ENCODE assay signal across 8 cellular contexts in the genomic region with DNA sequence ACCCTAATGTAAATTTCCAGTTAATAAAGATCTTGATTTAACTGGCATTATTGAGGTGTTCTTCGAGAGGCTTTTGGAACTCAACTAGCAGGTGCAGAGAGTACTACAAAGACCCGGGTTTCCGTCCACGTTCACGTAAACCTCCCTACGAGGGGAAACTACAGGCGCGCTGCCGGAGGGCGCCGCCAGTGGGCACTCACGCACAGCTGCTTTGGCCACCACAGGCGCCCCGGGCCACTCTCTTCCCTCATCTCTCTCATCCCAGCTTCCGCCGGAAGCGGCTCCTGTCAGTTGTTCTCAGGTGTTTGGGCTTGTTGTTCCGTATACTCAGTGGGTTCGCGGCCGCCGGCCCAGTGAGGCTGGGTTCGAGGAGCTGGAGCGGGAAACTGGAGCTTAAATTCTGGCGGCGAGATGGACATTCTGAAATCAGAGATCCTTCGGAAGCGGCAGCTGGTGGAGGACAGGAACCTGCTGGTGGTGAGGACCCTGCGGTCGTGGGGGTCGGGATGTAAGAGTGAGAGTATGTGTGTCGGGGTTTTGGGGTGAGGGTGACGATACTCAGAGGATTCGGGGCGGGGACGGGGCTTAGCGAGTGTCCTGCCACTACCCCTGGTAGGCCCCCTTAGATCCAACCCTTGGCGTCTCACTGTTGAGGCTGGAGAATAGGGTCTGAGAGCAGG. TPM values are rescaled to one million over a fixed set of nuclear protein-coding genes. Genes with fewer than 3 reads are reported as not detected.
A peak's percentile ranks its signal among the peaks of the same experiment; 100 is the strongest.
DNase-seq lines count a peak whose midpoint lies in the region; ATAC-seq and TF ChIP-seq lines count a peak whose summit lies in the region.

A gene with protein sequence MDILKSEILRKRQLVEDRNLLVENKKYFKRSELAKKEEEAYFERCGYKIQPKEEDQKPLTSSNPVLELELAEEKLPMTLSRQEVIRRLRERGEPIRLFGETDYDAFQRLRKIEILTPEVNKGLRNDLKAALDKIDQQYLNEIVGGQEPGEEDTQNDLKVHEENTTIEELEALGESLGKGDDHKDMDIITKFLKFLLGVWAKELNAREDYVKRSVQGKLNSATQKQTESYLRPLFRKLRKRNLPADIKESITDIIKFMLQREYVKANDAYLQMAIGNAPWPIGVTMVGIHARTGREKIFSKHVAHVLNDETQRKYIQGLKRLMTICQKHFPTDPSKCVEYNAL (plus strand): TSS at position 290 of the 680 bp plus-strand sequence. CDS start 122 bp downstream, at position 412.

- peaks cover 47% of the 10 kb centered on the region for H3K4me1 Mint-ChIP-seq in CD4-positive, alpha-beta T cell (ENCODE audit: low read depth)
- H3K4me1 Mint-ChIP-seq in dendritic cell treated with granulocyte-macrophage colony-stimulating factor and Interleukin-4, amounts not matched to agents 40 ng/mL and 50 ng/mL, for 4 days (ENCODE audit: low read depth) = peaks cover 24% of the 10 kb centered on the region

- H3K9me3 ChIP-seq in CD4-positive, alpha-beta T cell (ENCODE audit: control insufficient read depth, low read length) = no peaks in the 10 kb centered on the region

- peaks cover 26% of the 10 kb centered on the region for H3K36me3 Mint-ChIP-seq in CD4-positive, alpha-beta T cell (ENCODE audit: low read depth)
- peaks cover 14% of the 10 kb centered on the region for H3K36me3 Mint-ChIP-seq in dendritic cell treated with granulocyte-macrophage colony-stimulating factor and Interleukin-4, amounts not matched to agents 40 ng/mL and 50 ng/mL, for 4 days (ENCODE audit: low read depth)

- peak within 1 kb of the TSS; percentile 26 for H3K27ac ChIP-seq in CD4-positive, alpha-beta T cell (ENCODE audit: low read depth, low read length)

- POLR2A ChIA-PET in CD4-positive, alpha-beta T cell (lab: Charles Lee) = interaction anchor here (0.7 to 1.5 kb wide), 10 partner anchors 12 to 1251 kb away, joined by 3 to 7 read pairs (median 3); a partner anchor contains a TSS

- H3K9me3 Mint-ChIP-seq in CD4-positive, alpha-beta T cell = no peaks in the 10 kb centered on the region
- no peaks in the 10 kb centered on the region for H3K9me3 Mint-ChIP-seq in dendritic cell treated with granulocyte-macrophage colony-stimulating factor and Interleukin-4, amounts not matched to agents 40 ng/mL and 50 ng/mL, for 4 days

- peak; percentile 99 for ATAC-seq in CD4-positive, alpha-beta T cell (ENCODE audit: poor library complexity)
- peak; percentile 99 for ATAC-seq in GM19395 (IDR thresholded peaks at IDR 0.05; ENCODE audit: unreplicated experiment)
- peak; percentile 99 for ATAC-seq in HG03565 (IDR thresholded peaks at IDR 0.05; ENCODE audit: unreplicated experiment)
- peak; percentile 100 for ATAC-seq in left lobe of liver

- peak; percentile 94 for TF ChIP-seq CTCF in CD4-positive, alpha-beta T cell (IDR thresholded peaks at IDR 0.05)

- CTCF ChIA-PET in CD4-positive, alpha-beta T cell (lab: Charles Lee) = interaction anchor here (0.6 to 1.9 kb wide), 7 partner anchors 9 to 1511 kb away, joined by 3 to 8 read pairs (median 4); a partner anchor contains a TSS

- H3K27me3 ChIP-seq in CD4-positive, alpha-beta T cell (ENCODE audit: control insufficient read depth, insufficient read depth, low read length) = peaks cover 15% of the 10 kb centered on the region

- DNase-seq in CD4-positive, alpha-beta T cell = peak; percentile 92 to 95 (median 94)
- DNase-seq in NCI-H748 treated with DMSO at 0.1 percent for 48 hours (lab: John Stamatoyannopoulos, UW) (peak; percentile 75), left lobe of liver (ENCODE audit: low spot score) (peak; percentile 93)
- peak; percentile 86 to 89 for DNase-seq in activated CD4-positive, alpha-beta T cell treated with anti-CD3 and anti-CD28 coated beads, Interleukin-2, amount 50 U/mL, for 24 hours (ENCODE audit: low read depth in 1 of 2, low spot score in 1 of 2)
- DNase-seq in stimulated activated CD4-positive, alpha-beta T cell treated with anti-CD3 and anti-CD28 coated beads, Interleukin-2, amount 100 ng/mL, for 4 hours (ENCODE audit: low read depth) = peak; percentile 91

- H3K4me3 Mint-ChIP-seq in CD4-positive, alpha-beta T cell = peak within 1 kb of the TSS; percentile 99
- H3K4me3 Mint-ChIP-seq in dendritic cell treated with granulocyte-macrophage colony-stimulating factor and Interleukin-4, amounts not matched to agents 40 ng/mL and 50 ng/mL, for 4 days = peak within 1 kb of the TSS; percentile 98

- peak within 1 kb of the TSS; percentile 85 for H3K27ac Mint-ChIP-seq in CD4-positive, alpha-beta T cell
- peak within 1 kb of the TSS; percentile 96 for H3K27ac Mint-ChIP-seq in dendritic cell treated with granulocyte-macrophage colony-stimulating factor and Interleukin-4, amounts not matched to agents 40 ng/mL and 50 ng/mL, for 4 days

- intact Hi-C loops in CD4-positive, alpha-beta T cell (cut with DNase I, micrococcal nuclease) = loop anchor here (1.0 to 10.0 kb wide), 12 partner anchors 190 to 1785 kb away; a partner anchor contains a TSS
- intact Hi-C loops in dendritic cell treated with granulocyte-macrophage colony-stimulating factor and Interleukin-4, amounts not matched to agents 40 ng/mL and 50 ng/mL, for 4 days (cut with micrococcal nuclease) = loop anchor here (5.0 kb wide), 1 partner anchor 215 kb away; no protein-coding TSS in a partner anchor

- H3K27me3 Mint-ChIP-seq in CD4-positive, alpha-beta T cell = peaks cover 32% of the 10 kb centered on the region
- peaks cover 14% of the 10 kb centered on the region for H3K27me3 Mint-ChIP-seq in dendritic cell treated with granulocyte-macrophage colony-stimulating factor and Interleukin-4, amounts not matched to agents 40 ng/mL and 50 ng/mL, for 4 days

RNA-seq across cellular contexts. Expression of the gene that starts here (rescaled TPM):
- 10 to 100 TPM; 20.7 to 22.7 TPM for total RNA-seq in CD4-positive, alpha-beta T cell
- 8.8 TPM for total RNA-seq in left lobe of liver

Comparison
In these comparisons a context has a peak if more than half of its experiments do, and no peak if none do; other contexts are left out.
1. Peak in every context shown above with its lines: DNase-seq, ATAC-seq and H3K27ac ChIP-seq.